ENCODE assay signal across 8 cellular contexts in the genomic region with DNA sequence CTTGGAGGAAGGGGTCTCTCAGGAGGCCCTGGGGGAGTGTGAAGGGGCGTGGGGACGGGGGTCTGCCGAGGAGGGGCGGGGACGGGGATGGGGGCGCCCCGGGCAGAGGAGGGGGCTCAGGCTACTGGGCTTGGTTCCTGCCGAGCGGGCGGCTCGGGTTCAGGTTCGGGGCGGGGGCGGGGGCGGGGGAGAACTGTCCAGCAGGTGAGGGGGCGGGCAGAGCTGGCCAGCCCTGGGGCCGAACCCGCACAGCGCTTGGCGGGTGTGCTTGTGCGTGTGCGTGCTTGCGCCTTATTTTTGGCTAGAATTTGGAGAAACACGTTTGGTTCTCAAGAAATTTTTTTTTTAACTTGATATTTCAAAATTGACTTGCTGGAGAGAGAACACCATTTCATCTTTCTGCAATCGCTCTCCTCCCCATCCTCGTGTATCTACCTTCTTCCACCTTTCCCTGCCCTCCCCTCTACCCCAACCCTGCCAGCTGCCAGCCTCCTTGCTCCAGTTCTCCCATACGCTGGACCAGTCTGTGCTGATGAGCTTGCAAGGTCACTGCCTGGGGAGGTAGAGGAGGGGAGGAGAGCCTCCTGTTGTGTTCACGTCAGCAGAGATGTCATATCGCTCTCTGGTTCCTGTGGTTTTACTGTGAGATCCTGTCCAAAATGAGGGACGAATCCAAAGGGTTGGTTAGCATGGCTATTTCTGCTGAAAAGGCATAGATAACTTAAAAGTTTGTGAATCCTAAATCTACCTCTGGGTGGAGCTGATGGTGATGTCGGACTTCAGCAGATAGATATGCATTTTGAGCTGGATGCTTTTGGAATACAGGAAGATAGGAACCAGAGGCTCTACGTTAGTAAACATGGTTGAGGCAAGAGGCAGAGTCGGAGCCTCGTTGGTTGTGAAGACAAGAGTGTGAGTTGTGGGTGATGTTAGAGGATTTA. TPM values are rescaled to one million over a fixed set of nuclear protein-coding genes. Genes with fewer than 3 reads are reported as not detected.
A peak's percentile ranks its signal among the peaks of the same experiment; 100 is the strongest.
DNase-seq lines count a peak whose midpoint lies in the region; TF ChIP-seq lines count a peak whose summit lies in the region.

No MANE protein-coding gene starts in this region.

- peaks cover 30% of the 10 kb centered on the region for H3K4me1 ChIP-seq in stomach smooth muscle (ENCODE audit: control insufficient read depth, insufficient read depth, low read length)

- intact Hi-C loops in lower leg skin (cut with DNase I; ENCODE audit: low total_unique reads), result no loop called here

- TF ChIP-seq CTCF in LNCAP (IDR thresholded peaks at IDR 0.05) (peak; percentile 35; the same call in 1 of the 2 replicates), lower leg skin (IDR thresholded peaks at IDR 0.05) (no peak)

- H3K27ac ChIP-seq in cingulate gyrus (ENCODE audit: low read depth, low read length) (peak overlapping the region; percentile 97), stomach smooth muscle (ENCODE audit: low read length) (peak overlapping the region; percentile 84)

- H3K4me3 ChIP-seq in lower leg skin (ENCODE audit: low read depth, poor library complexity, severe bottlenecking), result peak overlapping the region; percentile 72
- peak overlapping the region; percentile 81 to 93 for H3K4me3 ChIP-seq in stomach smooth muscle (ENCODE audit: low read length in 2 of 2)

- peak overlapping the region; percentile 62 to 80 for H3K9ac ChIP-seq in stomach smooth muscle (ENCODE audit: low read length in 2 of 2)

- whole genome bisulfite sequencing in lower leg skin, 2 donors, result 1 to 2% methylated on average over 11 to 33 of the region's 34 CpGs

- TF ChIP-seq POLR2A in lower leg skin (IDR thresholded peaks at IDR 0.05), result no peak

- H3K27me3 ChIP-seq in stomach smooth muscle (ENCODE audit: control insufficient read depth in 1 of 2, insufficient read depth in 2 of 2, low read length in 2 of 2), result no peaks in the 10 kb centered on the region

- peaks cover 2 to 10% of the 10 kb centered on the region in 2 donors for H3K36me3 ChIP-seq in stomach smooth muscle (ENCODE audit: control insufficient read depth in 2 of 2, insufficient read depth in 2 of 2, low read length in 2 of 2)

- H3K9me3 ChIP-seq in stomach smooth muscle (ENCODE audit: control insufficient read depth in 2 of 2, low read length in 2 of 2), result no peaks in the 10 kb centered on the region

- DNase-seq in DMS79 treated with DMSO at 0.1 percent for 48 hours (lab: John Stamatoyannopoulos, UW) (peak; percentile 65), T-helper 22 cell (ENCODE audit: low read depth) (peak; percentile 21), lower leg skin (ENCODE audit: low spot score in 2 of 2) (no peak), SKM-1 (lab: John Stamatoyannopoulos, UW; ENCODE audit: unreplicated experiment) (no peak), ecto neural progenitor cell (ENCODE audit: low spot score) (no peak)

RNA-seq across cellular contexts. Expression of gene MADD, which starts 0.7 kb away (rescaled TPM):
- total RNA-seq in lower leg skin, result 10 to 100 TPM; 43.2 to 65.5 (median 51.5) TPM

RNA-seq across cellular contexts. Expression of gene NR1H3, which starts 12.8 kb away (rescaled TPM):
- total RNA-seq in lower leg skin, result 10 to 100 TPM; 18.5 to 34.6 (median 23.4) TPM

RNA-seq across cellular contexts. Expression of gene ACP2, which starts 22.0 kb away (rescaled TPM):
- total RNA-seq in lower leg skin, result 10 to 100 TPM; 20.2 to 38.9 (median 21.9) TPM

RNA-seq across cellular contexts. Expression of gene DDB2, which starts 55.8 kb away (rescaled TPM):
- 10 to 100 TPM; 53.2 to 85.7 (median 66.0) TPM for total RNA-seq in lower leg skin

Comparison
In these comparisons a context has a peak if more than half of its experiments do, and no peak if none do; other contexts are left out.
1. DNase-seq: peak in DMS79 treated with DMSO at 0.1 percent for 48 hours (single experiment) and T-helper 22 cell (single experiment); none in lower leg skin (0 of 2), SKM-1 (single experiment) and ecto neural progenitor cell (single experiment).